In the genomic region with DNA sequence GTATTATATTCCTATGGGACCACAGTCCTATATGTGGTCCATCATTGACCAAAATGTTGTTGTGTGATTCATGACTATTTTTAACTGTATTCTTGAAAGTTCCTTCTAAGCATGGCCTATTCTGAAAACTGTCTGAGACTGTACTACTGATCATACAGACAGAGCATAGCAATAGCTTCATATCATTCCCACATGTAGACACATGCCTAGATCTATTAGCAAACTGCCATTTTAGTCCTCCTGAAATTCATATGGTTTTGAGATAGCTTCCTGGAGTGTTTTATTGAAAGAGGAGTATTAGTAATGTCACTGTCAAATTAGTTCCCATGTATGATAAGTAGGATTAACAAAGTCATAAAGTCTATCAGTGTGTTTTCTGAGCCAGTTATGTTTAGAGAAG, we compare ENCODE assay signal across 18 cellular contexts.
"Had no signal": no experiment of that assay in that cellular context is flagged by ENCODE, and none has a peak within 500 bp of the region (broad histone marks: within the 10 kb centered on the region; RNA-seq: fewer than 3 reads in every experiment).

No MANE protein-coding gene starts in this region.

- H3K27ac ChIP-seq: dorsolateral prefrontal cortex, esophagus muscularis mucosa, gastroesophageal sphincter, hepatocyte, ovary, right atrium auricular region, sigmoid colon, thyroid gland had no signal

- H3K27me3 ChIP-seq: dorsolateral prefrontal cortex, esophagus muscularis mucosa, gastroesophageal sphincter, hepatocyte, ovary, right atrium auricular region, sigmoid colon, thyroid gland had no signal

- DNase-seq: cortex of kidney; dorsolateral prefrontal cortex; effector CD8-positive, alpha-beta T cell; foreskin fibroblast; left colon; left ventricle myocardium superior; mucosa of descending colon; naive thymus-derived CD8-positive, alpha-beta T cell; ovary; sigmoid colon; small intestine; stimulated activated CD4-positive, alpha-beta T cell treated with anti-CD3 and anti-CD28 coated beads, Interleukin-12 subunit alpha, Interleukin-12 subunit beta, amount 100 ng/mL, for 4 hours; stimulated activated naive CD4-positive, alpha-beta T cell treated with Interleukin-2 at 50 U/mL for 16 hours; thyroid gland had no signal

- H2AFZ ChIP-seq: hepatocyte had no signal

- H3K4me3 ChIP-seq: dorsolateral prefrontal cortex, esophagus muscularis mucosa, gastroesophageal sphincter, hepatocyte, mucosa of descending colon, ovary, right atrium auricular region, sigmoid colon, thyroid gland had no signal

- H3K4me1 ChIP-seq: thyroid gland had no signal

- ATAC-seq: gastroesophageal sphincter; left colon; left ventricle myocardium superior; mucosa of descending colon; naive thymus-derived CD8-positive, alpha-beta T cell had no signal

- FAIRE-seq: small intestine had no signal

- H3K9me3 ChIP-seq: esophagus muscularis mucosa, gastroesophageal sphincter, mucosa of descending colon, ovary, right atrium auricular region, sigmoid colon, thyroid gland had no signal

- H3K79me2 ChIP-seq: hepatocyte had no signal

- H3K36me3 ChIP-seq: esophagus muscularis mucosa, gastroesophageal sphincter, ovary, right atrium auricular region, sigmoid colon, thyroid gland had no signal

- H3K4me2 ChIP-seq: hepatocyte had no signal
